In the genomic region with DNA sequence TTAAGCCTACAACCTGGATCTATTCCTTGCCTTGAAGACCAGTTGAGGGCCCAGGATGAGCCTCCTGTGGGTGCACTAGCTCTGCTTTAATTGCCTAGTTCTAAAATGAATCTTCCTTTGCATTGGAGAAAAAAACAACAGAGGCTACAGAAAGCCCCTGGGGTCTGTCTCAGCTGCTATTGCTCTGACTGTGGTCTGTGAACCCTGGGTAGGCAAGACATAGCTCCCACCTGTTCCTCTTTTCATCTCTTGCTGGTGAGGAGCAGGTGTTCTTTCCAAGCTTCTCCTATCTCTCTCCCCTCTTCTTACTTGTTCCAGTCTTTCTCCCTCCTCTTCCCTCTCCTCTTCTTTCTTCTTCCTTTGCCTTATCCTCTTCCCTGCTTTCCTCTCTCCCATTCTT, we compare ENCODE assay signal across 2 cellular contexts.
TF ChIP-seq lines count a peak whose summit lies in the region.

No MANE protein-coding gene starts in this region.

TF ChIP-seq in GM12891, 5 proteins besides CTCF, POLR2A, EP300 and RAD21 (continued from another document):
- no peak for TF ChIP-seq TAF1 (IDR thresholded peaks at IDR 0.05; ENCODE audit: low read depth, low read length)

TF ChIP-seq in GM12878, 131 proteins besides CTCF, POLR2A, EP300 and RAD21 (continued from another document):
- TF ChIP-seq HSF1 (IDR thresholded peaks at IDR 0.05; ENCODE audit: low read depth, low read length) (no peak), SPI1 (IDR thresholded peaks at IDR 0.05; ENCODE audit: borderline replicate concordance, insufficient read depth, low read depth, low read length) (peak; percentile 26; the same call in 1 of the 2 replicates), NR2C2 (IDR thresholded peaks at IDR 0.05; ENCODE audit: borderline replicate concordance, control insufficient read depth, insufficient read length, low read depth) (no peak)
